Comparison of ENCODE assay signal across 8 cellular contexts in the genomic region with DNA sequence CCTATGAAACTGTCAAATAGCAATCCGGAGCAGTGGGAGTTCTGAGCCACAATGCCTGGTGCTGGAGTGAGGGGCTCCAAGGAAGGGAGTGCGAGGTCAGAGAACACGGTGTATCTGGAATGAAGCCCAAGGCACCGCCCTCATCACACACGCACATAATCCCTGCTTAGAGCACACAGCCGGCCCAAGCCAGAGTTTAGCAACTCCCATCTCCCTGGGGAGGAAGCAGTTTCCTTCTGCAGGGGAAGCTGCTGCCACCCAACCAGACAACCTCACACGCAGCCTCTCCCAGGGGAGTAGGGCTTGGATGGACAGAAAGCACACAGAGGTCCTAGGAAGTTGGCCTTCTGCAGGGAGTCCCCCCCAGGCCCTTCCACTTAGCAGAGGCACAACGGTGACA. TPM values are rescaled to one million over a fixed set of nuclear protein-coding genes. Genes with fewer than 3 reads are reported as not detected.
DNase-seq lines count a peak whose midpoint lies in the region; ATAC-seq and TF ChIP-seq lines count a peak whose summit lies in the region.

No MANE protein-coding gene starts in this region.

- no peak overlapping the region for H3K9ac ChIP-seq in rectal smooth muscle tissue (ENCODE audit: low read length)

- intact Hi-C loops in Panc1 (cut with micrococcal nuclease; ENCODE audit: unreplicated experiment), result no loop called here
- intact Hi-C loops in Caco-2 (cut with micrococcal nuclease; ENCODE audit: unreplicated experiment), result no loop called here

- POLR2A ChIA-PET in Panc1 (lab: Charles Lee), result no interaction called here
- POLR2A ChIA-PET in Caco-2 (lab: Charles Lee), result interaction anchor here (0.6 kb wide), 1 partner anchor 38 kb away, joined by 3 read pairs; no protein-coding TSS in a partner anchor

- H3K9me3 Mint-ChIP-seq in Caco-2 (ENCODE audit: unreplicated experiment), result no peaks in the 10 kb centered on the region

- H3K4me3 ChIP-seq in Panc1 (ENCODE audit: low read depth in 2 of 2, low read length in 2 of 2) (no peak overlapping the region), fibroblast of mammary gland (ENCODE audit: control insufficient read depth, low read depth, low read length) (no peak overlapping the region), rectal smooth muscle tissue (ENCODE audit: low read length) (peak overlapping the region; percentile 40), Caco-2 (ENCODE audit: low read depth, low read length) (no peak overlapping the region)

- in situ Hi-C loops in Panc1 (cut with HindIII; ENCODE audit: low pct_unique_long_range_greater_than_20kb, low sequenced_read_pairs), result no loop called here

- BruUV-seq in Panc1 (replicated peaks; lab: Mats Ljungman, UMichigan) (no TSS peak), Caco-2 (replicated peaks; lab: Mats Ljungman, UMichigan) (no TSS peak)

- H3K27me3 ChIP-seq in Panc1 (ENCODE audit: control insufficient read depth, insufficient read depth, low read length), result no peaks in the 10 kb centered on the region
- H3K27me3 ChIP-seq in rectal smooth muscle tissue (ENCODE audit: control insufficient read depth, insufficient read depth, low read length), result no peaks in the 10 kb centered on the region
- H3K27me3 ChIP-seq in Caco-2 (replicated peaks; ENCODE audit: control insufficient read depth, insufficient read depth, low read length), result no peaks in the 10 kb centered on the region

- peak; percentile 82 for DNase-seq in DMS153 (lab: John Stamatoyannopoulos, UW)
- DNase-seq in Panc1 (ENCODE audit: low read depth, low spot score), result no peak
- peak; percentile 84 for DNase-seq in fibroblast of mammary gland (ENCODE audit: low read depth)
- DNase-seq in Caco-2, result no peak
- no peak for DNase-seq in NCI-H2081 (lab: John Stamatoyannopoulos, UW)

- peaks cover 23% of the 10 kb centered on the region for H3K36me3 Mint-ChIP-seq in Caco-2 (ENCODE audit: insufficient read depth, unreplicated experiment)

- H3K4me1 Mint-ChIP-seq in Caco-2 (ENCODE audit: low read depth, unreplicated experiment), result peaks cover 30% of the 10 kb centered on the region

- no peaks in the 10 kb centered on the region for H3K27me3 Mint-ChIP-seq in Caco-2 (ENCODE audit: insufficient read depth, unreplicated experiment)

- H3K9me3 ChIP-seq in Panc1 (ENCODE audit: control insufficient read depth, insufficient read depth, low read depth, low read length) (no peaks in the 10 kb centered on the region), Caco-2 (no peaks in the 10 kb centered on the region)

- peak overlapping the region; percentile 97 for H3K27ac ChIP-seq in Panc1 (ENCODE audit: low read length)
- H3K27ac ChIP-seq in rectal smooth muscle tissue (ENCODE audit: low read depth, low read length), result peak overlapping the region; percentile 97

- H3K36me3 ChIP-seq in Panc1 (ENCODE audit: control insufficient read depth, insufficient read depth, low read length) (no peaks in the 10 kb centered on the region), rectal smooth muscle tissue (ENCODE audit: control insufficient read depth, insufficient read depth, low read length) (no peaks in the 10 kb centered on the region), Caco-2 (ENCODE audit: control insufficient read depth, insufficient read depth, low read length) (no peaks in the 10 kb centered on the region; the same call in 1 of the 2 replicates)

- H3K4me1 ChIP-seq in Panc1 (ENCODE audit: control insufficient read depth, insufficient read depth, low read length) (peaks cover 92% of the 10 kb centered on the region), rectal smooth muscle tissue (ENCODE audit: control insufficient read depth, insufficient read depth, low read length) (peaks cover 85% of the 10 kb centered on the region), Caco-2 (peaks cover 25% of the 10 kb centered on the region)

- no peak for TF ChIP-seq CTCF in Panc1 (IDR thresholded peaks at IDR 0.05)
- no peak for TF ChIP-seq CTCF in fibroblast of mammary gland (conservative IDR thresholded peaks at IDR 0.05; ENCODE audit: control insufficient read depth, insufficient read depth, low read depth, low read length)
- TF ChIP-seq CTCF in Caco-2 (IDR thresholded peaks at IDR 0.05; ENCODE audit: insufficient read depth in 1 of 2, low read depth in 1 of 2, low read length in 1 of 2, severe bottlenecking in 1 of 2, unreplicated experiment in 1 of 2), result no peak

- H3K27ac Mint-ChIP-seq in Caco-2 (ENCODE audit: unreplicated experiment), result no peak overlapping the region

- no peak for ATAC-seq in Panc1
- no peak for ATAC-seq in HG02759 (IDR thresholded peaks at IDR 0.05; ENCODE audit: unreplicated experiment)
- no peak for ATAC-seq in GM18868 (IDR thresholded peaks at IDR 0.05; ENCODE audit: unreplicated experiment)

- H3K4me3 Mint-ChIP-seq in Caco-2 (ENCODE audit: unreplicated experiment), result no peak overlapping the region

- CTCF ChIA-PET in Panc1 (lab: Charles Lee), result no interaction called here
- CTCF ChIA-PET in Caco-2 (lab: Charles Lee), result no interaction called here

RNA-seq across cellular contexts. Expression of gene ACTN1, which starts 31.3 kb away (rescaled TPM):
- total RNA-seq in Panc1 (2021; ENCODE audit: unreplicated experiment) (212 TPM), Caco-2 (2022) (170 and 181 TPM in 2 replicates)
- polyA plus RNA-seq in Panc1 (2012; ENCODE audit: insufficient read length), result 336 TPM

Comparison
In these comparisons a context has a peak if more than half of its experiments do, and no peak if none do; other contexts are left out.
1. DNase-seq: peak in DMS153 (single experiment) and fibroblast of mammary gland (single experiment); none in Panc1 (single experiment), Caco-2 (0 of 2) and NCI-H2081 (0 of 2).